ENCODE assay signal across 16 cellular contexts in the genomic region with DNA sequence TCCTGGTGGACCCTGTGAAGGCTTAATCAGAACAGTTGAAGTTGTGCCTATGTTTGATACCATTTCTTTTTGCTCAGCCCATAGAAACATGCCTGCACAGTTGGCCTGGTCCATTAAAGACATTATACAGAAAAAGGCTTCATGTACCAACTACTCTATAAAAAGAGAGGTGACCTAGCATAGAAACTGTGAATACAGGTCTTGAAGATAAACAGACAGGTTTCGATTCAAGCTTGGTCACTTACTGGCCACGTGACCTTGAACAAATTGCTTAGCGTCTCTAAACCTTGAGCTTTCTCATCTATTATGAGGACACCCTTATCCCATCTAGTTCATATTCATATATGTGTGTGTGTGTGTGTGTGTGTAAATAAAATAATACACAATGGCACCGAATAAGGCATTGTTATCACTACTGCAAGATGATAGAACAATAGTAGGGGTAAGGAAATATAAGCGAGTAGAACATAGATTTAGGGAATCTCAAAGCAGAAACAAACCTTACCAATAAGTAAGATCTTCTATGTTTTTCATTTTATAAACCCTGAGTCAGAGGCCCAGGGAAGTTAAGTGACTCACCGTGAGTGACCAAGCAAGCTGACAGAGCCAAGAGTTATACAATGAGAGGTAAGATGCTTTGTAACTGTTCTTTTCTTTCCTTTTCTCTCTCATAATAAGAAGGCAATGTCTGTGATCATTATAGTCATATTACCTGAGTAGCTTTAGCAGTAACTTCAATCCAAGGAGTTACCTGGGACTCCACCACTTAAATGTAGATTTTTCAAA.
DNase-seq lines count a peak whose midpoint lies in the region; ATAC-seq, FAIRE-seq and TF ChIP-seq lines count a peak whose summit lies in the region.
"Had no signal": no experiment of that assay in that cellular context is flagged by ENCODE, and none has a peak within 500 bp of the region (broad histone marks: within the 10 kb centered on the region; RNA-seq: fewer than 3 reads in every experiment).

No MANE protein-coding gene starts in this region.

- no peaks in the 10 kb centered on the region for H3K9me3 ChIP-seq in RWPE2 (ENCODE audit: severe bottlenecking)
- H3K9me3 ChIP-seq in small intestine (ENCODE audit: control insufficient read depth, low read depth), result no peaks in the 10 kb centered on the region
- H3K9me3 ChIP-seq: gastroesophageal sphincter had no signal

- DNase-seq in GM04503 (ENCODE audit: low read depth), result peak; percentile 1
- no peak for DNase-seq in RWPE2 (ENCODE audit: low spot score)
- DNase-seq in fibroblast of gingiva (ENCODE audit: low read depth), result peak; percentile 4
- peak; percentile 75 for DNase-seq in renal cortical epithelial cell (ENCODE audit: low read depth)
- DNase-seq in small intestine, result no peak
- DNase-seq in iPS-NIHi7 (ENCODE audit: extremely low spot score), result no peak
- no peak for DNase-seq in NCI-H510A (lab: John Stamatoyannopoulos, UW)
- DNase-seq: activated CD4-positive, alpha-beta T cell treated with anti-CD3 and anti-CD28 coated beads, Interleukin-2, amount 10 ng/mL, durations not matched to agents 7 days and 5 days; immature natural killer cell; MV-4-11; T-helper 9 cell had no signal

- no peak overlapping the region for H3K27ac ChIP-seq in RWPE2 (ENCODE audit: poor library complexity, severe bottlenecking)
- no peak overlapping the region for H3K27ac ChIP-seq in small intestine (ENCODE audit: low read depth in 1 of 2, low read length in 1 of 2)
- H3K27ac ChIP-seq: C4-2B, gastroesophageal sphincter had no signal

- H3K4me1 ChIP-seq in RWPE2 (ENCODE audit: insufficient read depth, poor library complexity, severe bottlenecking) (no peaks in the 10 kb centered on the region), small intestine (ENCODE audit: control insufficient read depth in 2 of 2, insufficient read depth in 1 of 2, low read depth in 1 of 2, low read length in 1 of 2) (no peaks in the 10 kb centered on the region)

- no peaks in the 10 kb centered on the region for H3K27me3 ChIP-seq in RWPE2 (ENCODE audit: insufficient read depth, poor library complexity, severe bottlenecking)
- H3K27me3 ChIP-seq in small intestine (ENCODE audit: control insufficient read depth in 2 of 2, insufficient read depth in 2 of 2, low read length in 2 of 2), result no peaks in the 10 kb centered on the region
- H3K27me3 ChIP-seq: gastroesophageal sphincter had no signal

- no peak for TF ChIP-seq CTCF in RWPE2 (IDR thresholded peaks at IDR 0.05; ENCODE audit: poor library complexity, severe bottlenecking)

- 75 to 87% (median 82%) methylated on average over 6 of the region's 6 CpGs for WGBS in small intestine, 3 donors

- ATAC-seq in RWPE2 (ENCODE audit: low read depth) (peak; percentile 76), HG02870 (IDR thresholded peaks at IDR 0.05; ENCODE audit: unreplicated experiment) (no peak)
- ATAC-seq: gastroesophageal sphincter, GM12878 had no signal

- H3K4me3 ChIP-seq in RWPE2 (ENCODE audit: severe bottlenecking), result no peak overlapping the region
- no peak overlapping the region for H3K4me3 ChIP-seq in small intestine (ENCODE audit: low read depth in 1 of 2, low read length in 2 of 2)
- H3K4me3 ChIP-seq: gastroesophageal sphincter, GM12878 had no signal

- H3K36me3 ChIP-seq in RWPE2 (ENCODE audit: low read depth) (no peaks in the 10 kb centered on the region), small intestine (ENCODE audit: control insufficient read depth in 2 of 2, insufficient read depth in 2 of 2, low read length in 2 of 2) (no peaks in the 10 kb centered on the region)
- H3K36me3 ChIP-seq: gastroesophageal sphincter had no signal

- FAIRE-seq in small intestine (lab: Jason Lieb, UNC), result no peak
- FAIRE-seq: GM12878, HTR-8/SVneo had no signal

Comparison
In these comparisons a context has a peak if more than half of its experiments do, and no peak if none do; other contexts are left out.
1. DNase-seq: peak in GM04503 (single experiment), fibroblast of gingiva (single experiment) and renal cortical epithelial cell (single experiment); none in RWPE2 (single experiment), small intestine (single experiment), iPS-NIHi7 (single experiment) and NCI-H510A (single experiment).